23 cellular contexts compared by ENCODE assay signal in the genomic region with DNA sequence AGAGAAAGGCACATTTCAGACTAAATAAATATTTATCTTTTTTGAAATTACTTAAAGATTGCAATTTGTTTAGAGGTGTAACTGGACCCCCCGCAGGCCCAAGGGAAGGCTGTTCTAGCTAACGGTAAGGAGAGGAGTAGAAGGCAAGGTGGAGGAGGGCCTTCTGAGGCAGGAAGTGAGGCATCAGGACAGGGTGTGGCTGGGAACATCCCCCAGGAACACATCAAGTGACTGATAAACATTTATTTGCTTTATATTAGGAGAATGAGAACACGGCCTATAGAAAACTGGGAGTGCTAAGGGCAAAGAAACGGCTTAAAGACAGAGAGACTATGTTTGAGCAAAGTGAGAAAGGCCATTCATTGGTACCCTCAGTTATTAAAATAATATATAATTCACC. TPM values are rescaled to one million over a fixed set of nuclear protein-coding genes. Genes with fewer than 3 reads are reported as not detected.
DNase-seq lines count a peak whose midpoint lies in the region; ATAC-seq and TF ChIP-seq lines count a peak whose summit lies in the region.
"Had no signal": no experiment of that assay in that cellular context is flagged by ENCODE, and none has a peak within 500 bp of the region (broad histone marks: within the 10 kb centered on the region; RNA-seq: fewer than 3 reads in every experiment).

No MANE protein-coding gene starts in this region.

- no peak overlapping the region for H3K4me3 ChIP-seq in PC-9
- no peak overlapping the region for H3K4me3 ChIP-seq in mammary epithelial cell (replicated peaks in 1 of 3; ENCODE audit: insufficient read depth in 1 of 3, low read depth in 2 of 3, low read length in 3 of 3)
- no peak overlapping the region for H3K4me3 ChIP-seq in psoas muscle
- H3K4me3 ChIP-seq in effector memory CD4-positive, alpha-beta T cell (ENCODE audit: insufficient read depth, low read depth, low read length, poor library complexity, severe bottlenecking), result no peak overlapping the region
- H3K4me3 ChIP-seq: left lung, skin epidermis, thyroid gland had no signal

- H3K27me3 ChIP-seq in PC-9 (ENCODE audit: insufficient read depth, low read depth) (no peaks in the 10 kb centered on the region), mammary epithelial cell (ENCODE audit: insufficient read depth, low read length) (no peaks in the 10 kb centered on the region), psoas muscle (ENCODE audit: insufficient read depth in 3 of 3, low read length in 2 of 3) (no peaks in the 10 kb centered on the region)
- H3K27me3 ChIP-seq in effector memory CD4-positive, alpha-beta T cell (replicated peaks; ENCODE audit: control insufficient read depth, insufficient read depth, low read length, poor library complexity, severe bottlenecking), result no peaks in the 10 kb centered on the region
- H3K27me3 ChIP-seq: left lung, thyroid gland had no signal

- H3K79me2 ChIP-seq in PC-9 (ENCODE audit: low read depth) (peaks cover 69% of the 10 kb centered on the region), mammary epithelial cell (ENCODE audit: insufficient read depth, low read length) (peaks cover 32% of the 10 kb centered on the region)

- POLR2A ChIA-PET in PC-9 (lab: Charles Lee; ENCODE audit: unreplicated experiment), result no interaction called here

- no peaks in the 10 kb centered on the region for H3K9me3 ChIP-seq in PC-9 (ENCODE audit: insufficient read depth, low read depth)
- H3K9me3 ChIP-seq in mammary epithelial cell (replicated peaks; ENCODE audit: insufficient read depth, low read length), result no peaks in the 10 kb centered on the region
- H3K9me3 ChIP-seq in psoas muscle, result no peaks in the 10 kb centered on the region
- H3K9me3 ChIP-seq in effector memory CD4-positive, alpha-beta T cell (ENCODE audit: control insufficient read depth, low read length), result no peaks in the 10 kb centered on the region
- H3K9me3 ChIP-seq: left lung, thyroid gland had no signal

- H3F3A ChIP-seq in PC-9 (ENCODE audit: insufficient read depth, low read depth), result peaks cover 7% of the 10 kb centered on the region

- BruUV-seq in PC-9 (replicated peaks; lab: Mats Ljungman, UMichigan) (no TSS peak), mammary epithelial cell (replicated peaks; lab: Mats Ljungman, UMichigan) (no TSS peak)

- CTCF ChIA-PET in PC-9 (lab: Charles Lee) (no interaction called here), mammary epithelial cell (lab: Charles Lee; ENCODE audit: low non-redundant PET) (no interaction called here)

- TF ChIP-seq CTCF in PC-9 (conservative IDR thresholded peaks at IDR 0.05), result no peak
- no peak for TF ChIP-seq CTCF in mammary epithelial cell (conservative IDR thresholded peaks at IDR 0.05 in 1 of 2, IDR thresholded peaks at IDR 0.05 in 1 of 2; ENCODE audit: extremely low read depth in 1 of 2, insufficient read depth in 1 of 2, low read depth in 1 of 2, low read length in 2 of 2)
- no peak for TF ChIP-seq CTCF in psoas muscle (IDR thresholded peaks at IDR 0.05)

- intact Hi-C loops in PC-9 (cut with micrococcal nuclease; ENCODE audit: unreplicated experiment), result no loop called here
- intact Hi-C loops in mammary epithelial cell (cut with micrococcal nuclease), result loop anchor here (10.0 kb wide), 1 partner anchor 321 kb away; no protein-coding TSS in a partner anchor
- intact Hi-C loops in psoas muscle (cut with DNase I), result no loop called here

- WGBS in mammary epithelial cell (ENCODE audit: low coverage, missing lambda C conversion rate), result 80% methylated on average over 4 of the region's 4 CpGs
- WGBS in psoas muscle, 3 donors, result 93 to 95% (median 94%) methylated on average over 4 of the region's 4 CpGs

- no peak overlapping the region for H3K9ac ChIP-seq in mammary epithelial cell (ENCODE audit: insufficient read depth, low read length)

- in situ Hi-C loops in mammary epithelial cell (cut with MboI; ENCODE audit: low sequenced_read_pairs in 2 of 2), result no loop called here

- H3K9me2 ChIP-seq in PC-9 (ENCODE audit: insufficient read depth), result no peaks in the 10 kb centered on the region

- DNase-seq in Daoy (ENCODE audit: low read depth) (peak; percentile 75), PC-9 (no peak), mammary epithelial cell (no peak), psoas muscle (no peak), cerebellar nuclear complex (lab: John Stamatoyannopoulos, UW) (no peak), germinal center (ENCODE audit: low spot score) (no peak)
- DNase-seq in effector memory CD4-positive, alpha-beta T cell, result no peak
- DNase-seq: activated CD4-positive, alpha-beta T cell treated with anti-CD3 and anti-CD28 coated beads, Interleukin-2, amount 50 U/mL, for 48 hours; activated naive CD4-positive, alpha-beta T cell treated with anti-CD3 and anti-CD28 coated beads, Interleukin-2, amount 10 ng/mL, durations not matched to agents 7 days and 5 days; activated T-cell treated with anti-CD3 and anti-CD28 coated beads, Interleukin-2, amount 50 U/mL, for 24 hours; aorta; effector CD8-positive, alpha-beta T cell; left lung; NCI-H1417 treated with DMSO at 0.1 percent for 48 hours; NCI-H2171; NCI-H82; stimulated activated CD4-positive, alpha-beta T cell treated with anti-CD3 and anti-CD28 coated beads, Interleukin-2, amount 100 ng/mL, for 48 hours; stimulated activated naive CD8-positive, alpha-beta T cell treated with anti-CD3 and anti-CD28 coated beads, Interleukin-15, Interleukin-2, amounts not matched to agents 100 U/mL and 50 U/mL, for 24 hours; T-helper 2 cell; thyroid gland; WERI-Rb-1 had no signal

- dilution Hi-C loops in mammary epithelial cell (cut with HindIII; ENCODE audit: low sequenced_read_pairs), result no loop called here

- H4K20me1 ChIP-seq in PC-9 (ENCODE audit: insufficient read depth), result no peaks in the 10 kb centered on the region
- no peaks in the 10 kb centered on the region for H4K20me1 ChIP-seq in mammary epithelial cell (ENCODE audit: insufficient read depth, low read length)

- H3K36me3 ChIP-seq in PC-9 (ENCODE audit: low read depth) (no peaks in the 10 kb centered on the region), mammary epithelial cell (ENCODE audit: insufficient read depth, low read length) (no peaks in the 10 kb centered on the region), psoas muscle (ENCODE audit: insufficient read depth in 1 of 2, low read depth in 1 of 2) (no peaks in the 10 kb centered on the region)
- no peaks in the 10 kb centered on the region for H3K36me3 ChIP-seq in effector memory CD4-positive, alpha-beta T cell (ENCODE audit: control insufficient read depth, insufficient read depth, low read length)
- H3K36me3 ChIP-seq: left lung, thyroid gland, WERI-Rb-1 had no signal

- H3K4me1 ChIP-seq in PC-9 (replicated peaks; ENCODE audit: insufficient read depth) (peaks cover 57% of the 10 kb centered on the region), mammary epithelial cell (ENCODE audit: insufficient read depth, low read length) (peaks cover 47% of the 10 kb centered on the region), psoas muscle (peaks cover 32% of the 10 kb centered on the region)
- peaks cover 39% of the 10 kb centered on the region for H3K4me1 ChIP-seq in effector memory CD4-positive, alpha-beta T cell (ENCODE audit: control insufficient read depth, insufficient read depth, low read length, poor library complexity, severe bottlenecking)

- no peak for ATAC-seq in psoas muscle
- ATAC-seq: HepG2; left lung; stimulated activated naive CD8-positive, alpha-beta T cell treated with anti-CD3 and anti-CD28 coated beads, Interleukin-15, Interleukin-2, amounts not matched to agents 100 U/mL and 50 U/mL, for 24 hours had no signal

- H3K4me2 ChIP-seq in PC-9, result 0 out of 2 replicates have a peak overlapping the region, but pooled peaks have one; percentile 9
- H3K4me2 ChIP-seq in mammary epithelial cell (ENCODE audit: insufficient read depth, low read depth, low read length), result peak overlapping the region; percentile 11

- H2AFZ ChIP-seq in PC-9 (no peak overlapping the region), mammary epithelial cell (ENCODE audit: low read depth, low read length) (no peak overlapping the region)

- H3K27ac ChIP-seq in PC-9, result no peak overlapping the region
- H3K27ac ChIP-seq in mammary epithelial cell (ENCODE audit: insufficient read depth, low read depth, low read length), result no peak overlapping the region
- peak overlapping the region; percentile 64 for H3K27ac ChIP-seq in psoas muscle
- H3K27ac ChIP-seq in effector memory CD4-positive, alpha-beta T cell (ENCODE audit: insufficient read depth, low read length, poor library complexity, severe bottlenecking), result no peak overlapping the region
- H3K27ac ChIP-seq: skin epidermis, WERI-Rb-1 had no signal

RNA-seq across cellular contexts. Expression of a gene that starts 23.2 kb away (rescaled TPM):
- 7.5 and 9.5 TPM in 2 replicates for total RNA-seq in Daoy (2014; rRNA removed; shearing (Covaris generic))
- total RNA-seq in PC-9 (2021) (8.1 and 11.0 TPM in 2 replicates), mammary epithelial cell (1 to 10 TPM; 4.5 to 7.9 TPM), psoas muscle (1 to 10 TPM; 2.1 to 3.4 (median 3.1) TPM)
- polyA plus RNA-seq in mammary epithelial cell (6.6 TPM), psoas muscle (1 to 10 TPM in 1 of 3 donors, under 1 TPM in 2; 0.70 to 1.4 (median 0.98) TPM)
- polyA minus RNA-seq in mammary epithelial cell, result 9.8 TPM
- total RNA-seq: HepG2 had no signal
